Comparison of ENCODE assay signal across 11 cellular contexts in genomic region chr4:85005865-85006377, GRCh38. TPM values are rescaled to one million over a fixed set of nuclear protein-coding genes. Genes with fewer than 3 reads are reported as not detected.
A peak's percentile ranks its signal among the peaks of the same experiment; 100 is the strongest.
DNase-seq lines count a peak whose midpoint lies in the region; ATAC-seq and TF ChIP-seq lines count a peak whose summit lies in the region.
"Had no signal": no experiment of that assay in that cellular context is flagged by ENCODE, and none has a peak within 500 bp of the region (broad histone marks: within the 10 kb centered on the region; RNA-seq: fewer than 3 reads in every experiment).

No MANE protein-coding gene starts in this region.

- no peaks in the 10 kb centered on the region for H3K36me3 ChIP-seq in heart left ventricle

- no peaks in the 10 kb centered on the region for H3K4me1 ChIP-seq in heart left ventricle

- no peaks in the 10 kb centered on the region for H3K4me1 Mint-ChIP-seq in activated T-helper 2 cell treated with anti-CD3 and anti-CD28 coated beads, Interferon-gamma antibody, Interleukin-2, Interleukin-4, amounts not matched to agents 10 μg/mL and 5 μg/mL and 100 μg/mL, durations not matched to agents 14 hours and 24 hours and 36 hours (ENCODE audit: low read depth)

- ATAC-seq in heart left ventricle, result peak in 3 of 4 donors; percentile 28 to 80 (median 57)

- H3K9me3 Mint-ChIP-seq in activated T-helper 2 cell treated with anti-CD3 and anti-CD28 coated beads, Interferon-gamma antibody, Interleukin-2, Interleukin-4, amounts not matched to agents 10 μg/mL and 5 μg/mL and 100 μg/mL, durations not matched to agents 14 hours and 24 hours and 36 hours, result no peaks in the 10 kb centered on the region

- no peaks in the 10 kb centered on the region for H3K27me3 ChIP-seq in heart left ventricle

- 88 to 92% (median 90%) methylated on average over 2 of the region's 2 CpGs for WGBS in heart left ventricle, 4 donors

- H3K4me3 ChIP-seq in heart left ventricle, result no peak overlapping the region
- H3K4me3 ChIP-seq in fibroblast of mammary gland (ENCODE audit: control insufficient read depth, low read depth, low read length), result no peak overlapping the region

- no peak for TF ChIP-seq POLR2A in heart left ventricle (IDR thresholded peaks at IDR 0.05)

- intact Hi-C loops in heart left ventricle (cut with DNase I) (no loop called here), cardiac septum (cut with DNase I) (no loop called here)
- intact Hi-C loops in activated T-helper 2 cell treated with anti-CD3 and anti-CD28 coated beads, Interferon-gamma antibody, Interleukin-2, Interleukin-4, amounts not matched to agents 10 μg/mL and 5 μg/mL and 100 μg/mL, durations not matched to agents 14 hours and 24 hours and 36 hours (cut with micrococcal nuclease), result no loop called here

- no peak overlapping the region for H3K27ac ChIP-seq in heart left ventricle

- DNase-seq in heart left ventricle, result no peak
- DNase-seq in cardiac septum (ENCODE audit: low spot score), result no peak
- DNase-seq in T1000 (lab: John Stamatoyannopoulos, UW), result peak; percentile 50
- peak; percentile 94 for DNase-seq in fibroblast of mammary gland (ENCODE audit: low read depth)
- peak; percentile 85 for DNase-seq in stromal cell of bone marrow (ENCODE audit: low read depth)
- DNase-seq in activated CD4-positive, alpha-beta T cell treated with anti-CD3 and anti-CD28 coated beads for 4 hours, result no peak
- DNase-seq in activated T-helper 2 cell treated with anti-CD3 and anti-CD28 coated beads, Interferon-gamma antibody, Interleukin-2, Interleukin-4, amounts not matched to agents 10 μg/mL and 5 μg/mL and 100 μg/mL, durations not matched to agents 14 hours and 24 hours and 36 hours (ENCODE audit: low spot score), result no peak
- DNase-seq in SKM-1 (lab: John Stamatoyannopoulos, UW; ENCODE audit: unreplicated experiment), result no peak
- DNase-seq: activated T-cell treated with anti-CD3 and anti-CD28 coated beads, Interleukin-2, amount 50 U/mL, for 1 hour; substantia nigra had no signal

- no peaks in the 10 kb centered on the region for H3K9me3 ChIP-seq in heart left ventricle

- H3K27ac Mint-ChIP-seq in activated T-helper 2 cell treated with anti-CD3 and anti-CD28 coated beads, Interferon-gamma antibody, Interleukin-2, Interleukin-4, amounts not matched to agents 10 μg/mL and 5 μg/mL and 100 μg/mL, durations not matched to agents 14 hours and 24 hours and 36 hours, result no peak overlapping the region
- H3K27ac Mint-ChIP-seq: progenitor cell of endocrine pancreas had no signal

- no peak overlapping the region for H3K4me3 Mint-ChIP-seq in activated T-helper 2 cell treated with anti-CD3 and anti-CD28 coated beads, Interferon-gamma antibody, Interleukin-2, Interleukin-4, amounts not matched to agents 10 μg/mL and 5 μg/mL and 100 μg/mL, durations not matched to agents 14 hours and 24 hours and 36 hours (ENCODE audit: low read depth)

- TF ChIP-seq CTCF in heart left ventricle (IDR thresholded peaks at IDR 0.05) (no peak), fibroblast of mammary gland (conservative IDR thresholded peaks at IDR 0.05; ENCODE audit: control insufficient read depth, insufficient read depth, low read depth, low read length) (no peak)

- no peaks in the 10 kb centered on the region for H3K27me3 Mint-ChIP-seq in activated T-helper 2 cell treated with anti-CD3 and anti-CD28 coated beads, Interferon-gamma antibody, Interleukin-2, Interleukin-4, amounts not matched to agents 10 μg/mL and 5 μg/mL and 100 μg/mL, durations not matched to agents 14 hours and 24 hours and 36 hours (ENCODE audit: low read depth)
- H3K27me3 Mint-ChIP-seq: progenitor cell of endocrine pancreas had no signal

- H3K36me3 Mint-ChIP-seq in activated T-helper 2 cell treated with anti-CD3 and anti-CD28 coated beads, Interferon-gamma antibody, Interleukin-2, Interleukin-4, amounts not matched to agents 10 μg/mL and 5 μg/mL and 100 μg/mL, durations not matched to agents 14 hours and 24 hours and 36 hours (ENCODE audit: low read depth), result no peaks in the 10 kb centered on the region

RNA-seq across cellular contexts. Expression of gene WDFY3, which starts 39.4 kb away (rescaled TPM):
- total RNA-seq in heart left ventricle (100 to 1,000 TPM in 1 of 9 donors, 10 to 100 TPM in 8; 29.2 to 103 (median 54.1) TPM), cardiac septum (60.9 TPM)
- 10 to 100 TPM in 1 of 2 donors, 1 to 10 TPM in 1; 5.0 to 14.2 TPM for polyA plus RNA-seq in heart left ventricle
- 0.48 and 0.80 TPM in 2 replicates for total RNA-seq in activated T-helper 2 cell treated with anti-CD3 and anti-CD28 coated beads, Interferon-gamma antibody, Interleukin-2, Interleukin-4, amounts not matched to agents 10 μg/mL and 5 μg/mL and 100 μg/mL, durations not matched to agents 14 hours and 24 hours and 36 hours

Comparison
In these comparisons a context has a peak if more than half of its experiments do, and no peak if none do; other contexts are left out.
1. DNase-seq: peak in T1000 (single experiment), fibroblast of mammary gland (single experiment) and stromal cell of bone marrow (single experiment); none in heart left ventricle (0 of 5), cardiac septum (single experiment), activated CD4-positive, alpha-beta T cell treated with anti-CD3 and anti-CD28 coated beads for 4 hours (0 of 2), activated T-helper 2 cell treated with anti-CD3 and anti-CD28 coated beads, Interferon-gamma antibody, Interleukin-2, Interleukin-4, amounts not matched to agents 10 μg/mL and 5 μg/mL and 100 μg/mL, durations not matched to agents 14 hours and 24 hours and 36 hours (single experiment) and SKM-1 (single experiment).
2. RNA of gene WDFY3, which starts 39.4 kb away (total RNA-seq): 60.9 TPM in cardiac septum (single experiment) and 29.2 to 103 TPM in heart left ventricle; 0.48 to 0.80 TPM in activated T-helper 2 cell treated with anti-CD3 and anti-CD28 coated beads, Interferon-gamma antibody, Interleukin-2, Interleukin-4, amounts not matched to agents 10 μg/mL and 5 μg/mL and 100 μg/mL, durations not matched to agents 14 hours and 24 hours and 36 hours; every median in the first group is over 10 times any median in the second.